In genomic region chr2:64617631-64618151, GRCh38 we compare ENCODE assay signal across 20 cellular contexts. TPM values are rescaled to one million over a fixed set of nuclear protein-coding genes. Genes with fewer than 3 reads are reported as not detected.
DNase-seq lines count a peak whose midpoint lies in the region; ATAC-seq lines count a peak whose summit lies in the region.
"Had no signal": no experiment of that assay in that cellular context is flagged by ENCODE, and none has a peak within 500 bp of the region (broad histone marks: within the 10 kb centered on the region; RNA-seq: fewer than 3 reads in every experiment).

No MANE protein-coding gene starts in this region.

- no peak overlapping the region for H3K4me2 ChIP-seq in mesendoderm (ENCODE audit: low read length)

- no peak overlapping the region for H2BK5ac ChIP-seq in mesendoderm (ENCODE audit: low read length)

- no peak overlapping the region for H2AK5ac ChIP-seq in mesendoderm (ENCODE audit: low read length)

- H3K23ac ChIP-seq in mesendoderm (ENCODE audit: low read length), result peak overlapping the region; percentile 31

- no peaks in the 10 kb centered on the region for H3K4me1 ChIP-seq in mesendoderm (ENCODE audit: control insufficient read depth, low read depth, low read length)
- H3K4me1 ChIP-seq: ascending aorta had no signal

- no peak overlapping the region for H4K5ac ChIP-seq in mesendoderm (ENCODE audit: low read length)

- no peak overlapping the region for H3K27ac ChIP-seq in mesendoderm (ENCODE audit: low read depth, low read length)
- H3K27ac ChIP-seq: ascending aorta, testis had no signal

- H3K36me3 ChIP-seq in mesendoderm (ENCODE audit: control insufficient read depth, insufficient read depth, low read length), result no peaks in the 10 kb centered on the region
- H3K36me3 ChIP-seq: ascending aorta had no signal

- no CpG with 5 or more reads among the region's 6 CpGs for WGBS in mesendoderm (ENCODE audit: extremely low coverage, insufficient coverage, low lambda C conversion rate)

- ATAC-seq in GM18498 (IDR thresholded peaks at IDR 0.05; ENCODE audit: unreplicated experiment), result no peak

- no peak overlapping the region for H2BK15ac ChIP-seq in mesendoderm (replicated peaks; ENCODE audit: low read depth)

- no peaks in the 10 kb centered on the region for H3K79me1 ChIP-seq in mesendoderm (ENCODE audit: low read length)

- DNase-seq in D341Med (ENCODE audit: low spot score), result peak; percentile 65
- DNase-seq in NCI-H187 treated with DMSO at 0.1 percent for 48 hours (lab: John Stamatoyannopoulos, UW), result peak; percentile 62
- DNase-seq in ecto neural progenitor cell (ENCODE audit: low spot score), result peak; percentile 81
- no peak for DNase-seq in mesendoderm
- no peak for DNase-seq in activated effector memory CD4-positive, alpha-beta T cell treated with anti-CD3 and anti-CD28 coated beads, Interleukin-2, amount 50 U/mL, for 16 hours
- no peak for DNase-seq in COLO668 (lab: John Stamatoyannopoulos, UW; ENCODE audit: unreplicated experiment)
- no peak for DNase-seq in NCI-H1092 (lab: John Stamatoyannopoulos, UW)
- DNase-seq: activated CD8-positive, alpha-beta memory T cell treated with anti-CD3 and anti-CD28 coated beads for 24 hours; activated effector memory CD4-positive, alpha-beta T cell treated with Interleukin-2 at 50 U/mL for 16 hours; COR-L47; immature natural killer cell; Karpas-422; NCI-H1105 treated with DMSO at 0.1 percent for 48 hours; NCI-H526 treated with DMSO at 0.1 percent for 48 hours; occipital lobe; stimulated activated CD4-positive, alpha-beta T cell treated with anti-CD3 and anti-CD28 coated beads, Interleukin-4, amount 100 ng/mL, for 24 hours; SW 1271; testis had no signal

- H3K27me3 ChIP-seq in mesendoderm (ENCODE audit: insufficient read depth, low read length, poor library complexity), result no peaks in the 10 kb centered on the region
- H3K27me3 ChIP-seq: ascending aorta, testis had no signal

- no peak overlapping the region for H3K18ac ChIP-seq in mesendoderm (ENCODE audit: low read length)

- no peak overlapping the region for H3K4me3 ChIP-seq in mesendoderm (ENCODE audit: low read length)
- H3K4me3 ChIP-seq: ascending aorta, testis had no signal

- no peak overlapping the region for H4K8ac ChIP-seq in mesendoderm (ENCODE audit: low read depth, low read length)

- no peaks in the 10 kb centered on the region for H3K79me2 ChIP-seq in mesendoderm (ENCODE audit: control insufficient read depth, insufficient read depth, low read length)

- H3K4ac ChIP-seq in mesendoderm (ENCODE audit: low read depth, low read length), result no peak overlapping the region

- no peak overlapping the region for H2BK120ac ChIP-seq in mesendoderm (ENCODE audit: low read depth, low read length)

- H3K56ac ChIP-seq in mesendoderm (ENCODE audit: low read length), result no peak overlapping the region

- H3K9ac ChIP-seq in mesendoderm (ENCODE audit: low read length), result no peak overlapping the region

RNA-seq across cellular contexts. Expression of gene SERTAD2, which starts 36.0 kb away (rescaled TPM):
- 9.4 TPM for polyA plus RNA-seq in mesendoderm (2013, experiment 1 of 2)
- polyA plus RNA-seq in mesendoderm (2013, experiment 2 of 2), result 9.0 TPM

Comparison
In these comparisons a context has a peak if more than half of its experiments do, and no peak if none do; other contexts are left out.
1. DNase-seq: peak in D341Med (single experiment), NCI-H187 treated with DMSO at 0.1 percent for 48 hours (single experiment) and ecto neural progenitor cell (single experiment); none in mesendoderm (single experiment), activated effector memory CD4-positive, alpha-beta T cell treated with anti-CD3 and anti-CD28 coated beads, Interleukin-2, amount 50 U/mL, for 16 hours (single experiment), COLO668 (single experiment) and NCI-H1092 (single experiment).